ENCODE assay signal across 9 cellular contexts in the genomic region with DNA sequence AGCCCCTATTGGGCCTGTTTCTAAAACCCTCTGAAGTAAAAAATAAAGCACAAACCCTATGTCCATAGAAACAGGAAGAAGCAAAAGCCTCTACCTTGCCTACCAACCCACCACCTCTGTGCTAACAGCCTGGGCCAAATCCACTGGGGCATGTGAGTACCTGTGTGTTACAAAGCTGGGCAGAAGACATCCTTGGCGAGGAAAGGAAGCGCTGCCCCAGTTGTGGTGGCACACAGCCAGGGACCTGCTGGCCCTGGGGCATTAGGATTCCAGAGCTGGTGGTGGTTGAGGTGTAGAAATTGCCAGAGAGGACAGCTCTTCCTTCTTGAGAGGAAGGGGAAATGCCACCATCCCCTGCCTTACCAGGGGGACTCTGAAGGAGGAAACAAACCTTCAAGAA. TPM values are rescaled to one million over a fixed set of nuclear protein-coding genes. Genes with fewer than 3 reads are reported as not detected.
DNase-seq lines count a peak whose midpoint lies in the region; ATAC-seq and TF ChIP-seq lines count a peak whose summit lies in the region.
"Had no signal": no experiment of that assay in that cellular context is flagged by ENCODE, and none has a peak within 500 bp of the region (broad histone marks: within the 10 kb centered on the region; RNA-seq: fewer than 3 reads in every experiment).

No MANE protein-coding gene starts in this region.

- H3K4me2 ChIP-seq in mammary epithelial cell (ENCODE audit: insufficient read depth, low read depth, low read length) = peak overlapping the region; percentile 82

- no TSS peak for BruUV-seq in mammary epithelial cell (replicated peaks; lab: Mats Ljungman, UMichigan)

- intact Hi-C loops in mammary epithelial cell (cut with micrococcal nuclease) = no loop called here

- H3K4me3 ChIP-seq in mammary epithelial cell (replicated peaks in 1 of 3; ENCODE audit: insufficient read depth in 1 of 3, low read depth in 2 of 3, low read length in 3 of 3) = no peak overlapping the region
- no peak overlapping the region for H3K4me3 ChIP-seq in muscle layer of colon (ENCODE audit: low read depth in 1 of 2, low read length in 2 of 2)
- no peak overlapping the region for H3K4me3 ChIP-seq in BE2C (ENCODE audit: low read depth, low read length)

- no peak for TF ChIP-seq CTCF in 22Rv1 (IDR thresholded peaks at IDR 0.05)
- TF ChIP-seq CTCF in mammary epithelial cell (conservative IDR thresholded peaks at IDR 0.05 in 1 of 2, IDR thresholded peaks at IDR 0.05 in 1 of 2; ENCODE audit: extremely low read depth in 1 of 2, insufficient read depth in 1 of 2, low read depth in 1 of 2, low read length in 2 of 2) = no peak
- TF ChIP-seq CTCF in BE2C (IDR thresholded peaks at IDR 0.05; ENCODE audit: low read depth, low read length) = no peak

- in situ Hi-C loops in mammary epithelial cell (cut with MboI; ENCODE audit: low sequenced_read_pairs in 2 of 2) = loop anchor here in 1 of 2 donors (10.0 kb wide), 1 partner anchor 65 kb away; no protein-coding TSS in a partner anchor

- H3K4me1 ChIP-seq in mammary epithelial cell (ENCODE audit: insufficient read depth, low read length) (peaks cover 90% of the 10 kb centered on the region), muscle layer of colon (ENCODE audit: insufficient read depth, low read length) (peaks cover 14% of the 10 kb centered on the region), BE2C (peaks cover 18% of the 10 kb centered on the region)

- WGBS in mammary epithelial cell (ENCODE audit: low coverage, missing lambda C conversion rate) = 0% methylated on average over 2 of the region's 2 CpGs

- peak overlapping the region; percentile 24 for H3K9ac ChIP-seq in mammary epithelial cell (ENCODE audit: insufficient read depth, low read length)
- H3K9ac ChIP-seq in muscle layer of colon (ENCODE audit: low read length) = no peak overlapping the region

- H3K27me3 ChIP-seq in mammary epithelial cell (ENCODE audit: insufficient read depth, low read length) = no peaks in the 10 kb centered on the region
- H3K27me3 ChIP-seq in muscle layer of colon (ENCODE audit: control insufficient read depth in 1 of 2, insufficient read depth in 2 of 2, low read length in 2 of 2) = no peaks in the 10 kb centered on the region
- H3K27me3 ChIP-seq in BE2C = no peaks in the 10 kb centered on the region

- CTCF ChIA-PET in mammary epithelial cell (lab: Charles Lee; ENCODE audit: low non-redundant PET) = interaction anchor here (0.5 to 1.4 kb wide), 6 partner anchors 12 to 441 kb away, joined by 3 to 8 read pairs (median 3); no protein-coding TSS in a partner anchor

- H3K27ac ChIP-seq in 22Rv1 (peak overlapping the region; percentile 70), mammary epithelial cell (ENCODE audit: insufficient read depth, low read depth, low read length) (peak overlapping the region; percentile 93), muscle layer of colon (ENCODE audit: low read depth, low read length) (peak overlapping the region; percentile 37)

- peaks cover 74% of the 10 kb centered on the region for H3K79me2 ChIP-seq in mammary epithelial cell (ENCODE audit: insufficient read depth, low read length)

- dilution Hi-C loops in mammary epithelial cell (cut with HindIII; ENCODE audit: low sequenced_read_pairs) = no loop called here

- no peaks in the 10 kb centered on the region for H4K20me1 ChIP-seq in mammary epithelial cell (ENCODE audit: insufficient read depth, low read length)

- ATAC-seq in GM18861 (IDR thresholded peaks at IDR 0.05; ENCODE audit: unreplicated experiment) (no peak), HG03342 (IDR thresholded peaks at IDR 0.05; ENCODE audit: unreplicated experiment) (no peak)

- H3K9me3 ChIP-seq in mammary epithelial cell (replicated peaks; ENCODE audit: insufficient read depth, low read length) (no peaks in the 10 kb centered on the region), muscle layer of colon (ENCODE audit: low read length) (no peaks in the 10 kb centered on the region), BE2C (no peaks in the 10 kb centered on the region)

- DNase-seq in M059J (ENCODE audit: low read depth) (peak; percentile 79), mammary epithelial cell (peak; percentile 87), BE2C (no peak), amniotic stem cell (lab: John Stamatoyannopoulos, UW) (no peak)
- DNase-seq: T-helper 2 cell had no signal

- no peak overlapping the region for H2AFZ ChIP-seq in mammary epithelial cell (ENCODE audit: low read depth, low read length)

- H3K36me3 ChIP-seq in mammary epithelial cell (ENCODE audit: insufficient read depth, low read length) (no peaks in the 10 kb centered on the region), muscle layer of colon (ENCODE audit: insufficient read depth, low read length) (no peaks in the 10 kb centered on the region), BE2C (no peaks in the 10 kb centered on the region)

RNA-seq across cellular contexts. Expression of a gene that starts 30.0 kb away (rescaled TPM):
- 21.8 and 63.3 TPM in 2 replicates for total RNA-seq in M059J (2014; rRNA removed; shearing (Covaris generic))
- 100 to 1,000 TPM in 1 of 2 donors, 10 to 100 TPM in 1; 62.3 to 102 TPM for total RNA-seq in mammary epithelial cell
- polyA plus RNA-seq in mammary epithelial cell = 17.8 TPM
- polyA minus RNA-seq in mammary epithelial cell = 131 TPM
- polyA plus RNA-seq in BE2C (2012; ENCODE audit: insufficient read depth, insufficient read length, low read depth) = 30.5 TPM

Comparison
In these comparisons a context has a peak if more than half of its experiments do, and no peak if none do; other contexts are left out.
1. H3K27ac ChIP-seq: peak in every context shown above with its lines; median percentile 93 in mammary epithelial cell; 70 in 22Rv1; 37 in muscle layer of colon.
2. DNase-seq: peak in M059J (single experiment) and mammary epithelial cell (single experiment); none in BE2C (single experiment) and amniotic stem cell (single experiment).